Comparison of ENCODE assay signal across 8 cellular contexts in genomic region chr6:1436334-1437306, GRCh38. TPM values are rescaled to one million over a fixed set of nuclear protein-coding genes. Genes with fewer than 3 reads are reported as not detected.
DNase-seq lines count a peak whose midpoint lies in the region; ATAC-seq and TF ChIP-seq lines count a peak whose summit lies in the region.

No MANE protein-coding gene starts in this region.

- DNase-seq in activated T-cell treated with anti-CD3 and anti-CD28 coated beads for 24 hours (ENCODE audit: low read depth) (peak; percentile 43), IMR-90 (peak; percentile 72), RWPE1 (ENCODE audit: low spot score) (peak; percentile 75), amniotic stem cell (lab: John Stamatoyannopoulos, UW) (peak; percentile 30), right atrium auricular region (ENCODE audit: low spot score) (no peak), sigmoid colon (no peak)
- DNase-seq in activated T-cell treated with anti-CD3 and anti-CD28 coated beads, Interleukin-2, amount 50 U/mL, for 1 hour, result no peak

- no peak overlapping the region for H2AK9ac ChIP-seq in IMR-90 (replicated peaks; ENCODE audit: low read depth, low read length, poor library complexity)

- BruUV-seq in IMR-90 (replicated peaks; lab: Mats Ljungman, UMichigan), result no TSS peak

- TF ChIP-seq POLR2A in IMR-90 (IDR thresholded peaks at IDR 0.05; ENCODE audit: low read depth, low read length), result no peak
- TF ChIP-seq POLR2A in sigmoid colon (IDR thresholded peaks at IDR 0.05), result no peak

- no peak overlapping the region for H2BK20ac ChIP-seq in IMR-90 (ENCODE audit: low read depth, low read length)

- dilution Hi-C loops in IMR-90 (cut with HindIII; ENCODE audit: low sequenced_read_pairs, unreplicated experiment), result no loop called here

- no peak overlapping the region for H3K4me2 ChIP-seq in IMR-90 (ENCODE audit: low read depth, low read length)

- no peak overlapping the region for H3K9ac ChIP-seq in IMR-90 (ENCODE audit: low read depth, low read length)

- H3K36me3 ChIP-seq in IMR-90 (ENCODE audit: control insufficient read depth, insufficient read depth, low read length) (no peaks in the 10 kb centered on the region), right atrium auricular region (no peaks in the 10 kb centered on the region), sigmoid colon (no peaks in the 10 kb centered on the region)

- no peak overlapping the region for H3K23ac ChIP-seq in IMR-90 (ENCODE audit: low read depth, low read length)

- no peaks in the 10 kb centered on the region for H4K20me1 ChIP-seq in IMR-90 (ENCODE audit: insufficient read depth, low read length)

- WGBS in IMR-90 (ENCODE audit: extremely low coverage in 2 of 2, insufficient read length in 1 of 2), 2 experiments, result 30% methylated on average over 3 of the region's 18 CpGs; no CpG with 5 or more reads in 1 of the 2 experiments
- WGBS in sigmoid colon, 2 donors, result 28 to 33% methylated on average over 18 of the region's 18 CpGs

- in situ Hi-C loops in IMR-90 (cut with MboI; ENCODE audit: low sequenced_read_pairs), result no loop called here

- TF ChIP-seq EP300 in sigmoid colon (IDR thresholded peaks at IDR 0.05), result no peak

- H2AFZ ChIP-seq in IMR-90 (replicated peaks; ENCODE audit: low read length, poor library complexity), result no peak overlapping the region

- no peak overlapping the region for H3K14ac ChIP-seq in IMR-90 (replicated peaks; ENCODE audit: low read depth, low read length)

- H3K9me3 ChIP-seq in IMR-90 (ENCODE audit: control insufficient read depth, insufficient read depth, low read length) (no peaks in the 10 kb centered on the region), right atrium auricular region (no peaks in the 10 kb centered on the region), sigmoid colon (no peaks in the 10 kb centered on the region)

- intact Hi-C loops in IMR-90 (cut with micrococcal nuclease), result loop anchor here (1.0 to 5.0 kb wide), 6 partner anchors 39 to 1249 kb away; no protein-coding TSS in a partner anchor
- intact Hi-C loops in sigmoid colon (cut with DNase I), result loop anchor here (2.0 to 5.0 kb wide), 2 partner anchors 639 to 844 kb away; no protein-coding TSS in a partner anchor

- no peak overlapping the region for H4K5ac ChIP-seq in IMR-90 (ENCODE audit: low read depth, low read length)

- H3K27ac ChIP-seq in IMR-90 (ENCODE audit: insufficient read depth, low read length), result no peak overlapping the region
- H3K27ac ChIP-seq in RWPE1, result no peak overlapping the region
- H3K27ac ChIP-seq in right atrium auricular region, result no peak overlapping the region
- H3K27ac ChIP-seq in sigmoid colon, result no peak overlapping the region

- no peaks in the 10 kb centered on the region for H3K79me1 ChIP-seq in IMR-90 (ENCODE audit: low read depth in 1 of 2, low read length in 2 of 2)

- H3K4me3 ChIP-seq in IMR-90 (ENCODE audit: insufficient read depth, low read depth, low read length), result no peak overlapping the region
- H3K4me3 ChIP-seq in right atrium auricular region, result no peak overlapping the region
- H3K4me3 ChIP-seq in sigmoid colon, result no peak overlapping the region

- H2AK5ac ChIP-seq in IMR-90 (ENCODE audit: low read depth, low read length), result no peak overlapping the region

- no peak overlapping the region for H4K91ac ChIP-seq in IMR-90 (ENCODE audit: insufficient read depth, low read depth, low read length)

- no peak overlapping the region for H2BK15ac ChIP-seq in IMR-90 (ENCODE audit: low read depth, low read length)

- peaks cover 20% of the 10 kb centered on the region for H3K27me3 ChIP-seq in IMR-90 (ENCODE audit: control insufficient read depth, insufficient read depth, low read length)
- peaks cover 0 to 6% of the 10 kb centered on the region in 2 donors for H3K27me3 ChIP-seq in right atrium auricular region
- H3K27me3 ChIP-seq in sigmoid colon, result peaks cover 0 to 19% (median 0%) of the 10 kb centered on the region in 3 donors

- TF ChIP-seq CTCF in IMR-90 (conservative IDR thresholded peaks at IDR 0.05; ENCODE audit: low read depth, low read length), result peak; percentile 90
- peak; percentile 74 for TF ChIP-seq CTCF in RWPE1 (conservative IDR thresholded peaks at IDR 0.05; ENCODE audit: low read depth)
- peak; percentile 62 to 81 for TF ChIP-seq CTCF in right atrium auricular region (IDR thresholded peaks at IDR 0.05)
- TF ChIP-seq CTCF in sigmoid colon (IDR thresholded peaks at IDR 0.05), result peak in 3 of 4 experiments; percentile 71 to 80 (median 73)

- H3K56ac ChIP-seq in IMR-90 (ENCODE audit: extremely low read depth, insufficient read depth, low read length), result no peak overlapping the region

- H3K4me1 ChIP-seq in IMR-90 (ENCODE audit: control insufficient read depth, insufficient read depth, low read length), result no peaks in the 10 kb centered on the region
- H3K4me1 ChIP-seq in right atrium auricular region, result no peaks in the 10 kb centered on the region
- H3K4me1 ChIP-seq in sigmoid colon, result peaks cover 0 to 7% (median 6%) of the 10 kb centered on the region in 4 donors

- CTCF ChIA-PET in IMR-90 (lab: Yijun Ruan, JAX), result interaction anchor here (0.5 to 1.7 kb wide), 11 partner anchors 17 to 1001 kb away, joined by 3 to 5 read pairs (median 4); no protein-coding TSS in a partner anchor
- CTCF ChIA-PET in RWPE1 (lab: Yijun Ruan, JAX), result interaction anchor here (0.5 to 1.8 kb wide), 15 partner anchors 10 to 1328 kb away, joined by 3 to 7 read pairs (median 3); partner anchors contain the start of gene WRNIP1

- no peak overlapping the region for H4K8ac ChIP-seq in IMR-90 (ENCODE audit: low read depth in 2 of 2, low read length in 2 of 2)

- H2BK5ac ChIP-seq in IMR-90 (ENCODE audit: low read depth, low read length, poor library complexity, severe bottlenecking), result no peak overlapping the region

- no peak overlapping the region for H3K18ac ChIP-seq in IMR-90 (ENCODE audit: low read depth, low read length)

- peak; percentile 84 for TF ChIP-seq RAD21 in IMR-90 (IDR thresholded peaks at IDR 0.05; ENCODE audit: low read length)

- no peak overlapping the region for H2BK120ac ChIP-seq in IMR-90 (ENCODE audit: low read depth, low read length)

- H3K9me1 ChIP-seq in IMR-90 (ENCODE audit: insufficient read depth, low read length), result no peaks in the 10 kb centered on the region

- peak; percentile 99 for ATAC-seq in IMR-90 (ENCODE audit: low read depth)
- ATAC-seq in HG03045 (IDR thresholded peaks at IDR 0.05; ENCODE audit: unreplicated experiment), result no peak

- POLR2A ChIA-PET in IMR-90 (lab: Charles Lee; ENCODE audit: unreplicated experiment), result no interaction called here
- POLR2A ChIA-PET in RWPE1 (lab: Yijun Ruan, JAX; ENCODE audit: low non-redundant PET), result no interaction called here

- no peak overlapping the region for H3K4ac ChIP-seq in IMR-90 (ENCODE audit: low read depth, low read length)

TF ChIP-seq in IMR-90, 13 proteins besides CTCF, POLR2A, EP300 and RAD21:
- TF ChIP-seq SMC3 (IDR thresholded peaks at IDR 0.05; ENCODE audit: low read depth, low read length), result peak; percentile 80
- no peak for TF ChIP-seq FOS (IDR thresholded peaks at IDR 0.05; ENCODE audit: low read depth, low read length)

RNA-seq across cellular contexts. Expression of gene FOXF2, which starts 47.2 kb away (rescaled TPM):
- total RNA-seq in IMR-90 (2012; rRNA removed) (2.5 TPM in 2 replicates), right atrium auricular region (under 1 TPM in 1 of 2 donors, not detected in 1; 0.55 TPM), sigmoid colon (10 to 100 TPM; 18.2 to 37.8 (median 27.3) TPM)
- polyA plus RNA-seq in IMR-90 (2012; rRNA removed) (16.3 and 17.3 TPM in 2 replicates), sigmoid colon (1 to 10 TPM; 3.5 to 6.7 (median 4.8) TPM)
- polyA plus RNA-seq in IMR-90 (2012; cell fraction: cytosol; rRNA removed), result 13.8 and 25.8 TPM in 2 replicates
- polyA plus RNA-seq in IMR-90 (2012; cell fraction: nucleus; rRNA removed; ENCODE audit: low replicate concordance), result 11.7 and 17.4 TPM in 2 replicates

Comparison
In these comparisons a context has a peak if more than half of its experiments do, and no peak if none do; other contexts are left out.
1. DNase-seq: peak in activated T-cell treated with anti-CD3 and anti-CD28 coated beads for 24 hours (single experiment), IMR-90 (single experiment), RWPE1 (single experiment) and amniotic stem cell (single experiment); none in activated T-cell treated with anti-CD3 and anti-CD28 coated beads, Interleukin-2, amount 50 U/mL, for 1 hour (single experiment), right atrium auricular region (single experiment) and sigmoid colon (single experiment).
2. Peak in every context shown above with its lines, with median percentiles within 50 percentile points of each other: CTCF ChIP-seq.